22 cellular contexts compared by ENCODE assay signal in the genomic region with DNA sequence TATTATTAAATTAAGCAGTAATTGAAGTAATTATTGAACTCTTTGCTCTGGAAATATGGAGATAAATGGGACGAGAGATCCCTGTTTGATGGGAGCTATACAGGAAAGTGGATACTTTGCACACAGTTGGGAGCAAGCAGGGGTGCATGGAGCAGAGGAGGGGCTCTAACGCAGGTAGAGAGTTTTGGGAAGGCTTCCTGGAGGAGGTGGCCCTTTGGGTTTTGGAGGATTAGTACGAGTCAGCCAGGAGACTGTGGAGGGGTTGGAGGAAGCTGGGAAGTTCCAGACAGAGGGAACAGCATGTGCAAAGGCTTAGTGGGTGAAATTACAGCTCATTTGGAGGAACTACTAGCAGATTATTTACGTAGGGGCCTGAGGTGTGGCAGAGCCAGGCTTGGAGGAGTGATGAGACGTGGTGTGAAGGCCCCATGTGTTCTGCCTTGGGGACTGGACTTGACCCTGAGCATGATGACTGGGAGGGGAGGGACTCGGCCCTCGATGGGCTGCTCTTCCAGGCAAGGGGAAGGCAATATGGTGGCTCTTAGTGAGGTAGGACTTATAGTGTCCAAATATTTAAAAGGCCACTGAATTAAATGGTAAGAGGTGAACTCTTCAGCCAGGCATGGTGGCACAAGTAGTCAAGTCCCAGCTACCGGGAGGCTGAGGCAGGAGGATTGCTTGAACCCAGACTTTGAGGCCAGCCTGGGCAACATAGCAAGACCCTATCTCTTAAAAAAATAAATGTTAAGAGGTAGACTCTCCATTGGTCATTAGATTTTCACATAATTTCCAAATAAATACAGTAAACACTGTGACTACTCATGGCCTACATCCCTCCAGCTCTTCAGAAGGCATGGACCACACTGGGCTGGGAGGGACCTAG.
"Had no signal": no experiment of that assay in that cellular context is flagged by ENCODE, and none has a peak within 500 bp of the region (broad histone marks: within the 10 kb centered on the region; RNA-seq: fewer than 3 reads in every experiment).

No MANE protein-coding gene starts in this region.

- H3K36me3 ChIP-seq: right atrium auricular region, thoracic aorta, upper lobe of left lung had no signal

- ATAC-seq: activated T-cell treated with anti-CD3 and anti-CD28 coated beads, Interleukin-2, amount 50 U/mL, for 4 hours; left lobe of liver; naive thymus-derived CD8-positive, alpha-beta T cell; psoas muscle; stimulated activated naive B cell treated with anti-CD40 and anti-IgM and Interleukin-4, amounts not matched to agents 10 μg/mL and 1 μg/mL and 100 μg/mL, for 72 hours had no signal

- H3K27ac ChIP-seq: coronary artery, psoas muscle, right atrium auricular region, skin epidermis, thoracic aorta, upper lobe of left lung had no signal

- H3K4me3 ChIP-seq: coronary artery, lung, psoas muscle, right atrium auricular region, skin epidermis, thoracic aorta, upper lobe of left lung had no signal

- H3K4me1 ChIP-seq: psoas muscle, right atrium auricular region, upper lobe of left lung had no signal

- H3K9me3 ChIP-seq: psoas muscle, right atrium auricular region, thoracic aorta, upper lobe of left lung had no signal

- FAIRE-seq: bronchial epithelial cell had no signal

- H3K27me3 ChIP-seq: right atrium auricular region, upper lobe of left lung had no signal

- DNase-seq: activated B cell treated with CpG ODN at 0.5 μM for 24 hours; activated CD4-positive, alpha-beta T cell treated with anti-CD3 and anti-CD28 coated beads for 4 hours; activated CD4-positive, alpha-beta T cell treated with anti-CD3 and anti-CD28 coated beads, Interleukin-2, amount 50 U/mL, for 48 hours; activated CD8-positive, alpha-beta memory T cell treated with anti-CD3 and anti-CD28 coated beads, Interleukin-2, amount 50 U/mL, for 48 hours; activated naive CD4-positive, alpha-beta T cell treated with Interleukin-2 at 50 U/mL for 16 hours; activated T-cell treated with anti-CD3 and anti-CD28 coated beads, Interleukin-2, amount 50 U/mL, for 4 hours; amygdala; cerebellar nuclear complex; stimulated activated CD4-positive, alpha-beta T cell treated with anti-CD3 and anti-CD28 coated beads, Interleukin-2, amount 100 ng/mL, for 24 hours; stimulated activated CD8-positive, alpha-beta memory T cell treated with anti-CD3 and anti-CD28 coated beads, Interleukin-4, amount 100 ng/mL, for 48 hours; stimulated activated naive B cell treated with anti-CD40 and anti-IgM and Interleukin-4, amounts not matched to agents 10 μg/mL and 1 μg/mL and 100 μg/mL, for 72 hours; T1000 had no signal
